20 cellular contexts compared by ENCODE assay signal in the genomic region with DNA sequence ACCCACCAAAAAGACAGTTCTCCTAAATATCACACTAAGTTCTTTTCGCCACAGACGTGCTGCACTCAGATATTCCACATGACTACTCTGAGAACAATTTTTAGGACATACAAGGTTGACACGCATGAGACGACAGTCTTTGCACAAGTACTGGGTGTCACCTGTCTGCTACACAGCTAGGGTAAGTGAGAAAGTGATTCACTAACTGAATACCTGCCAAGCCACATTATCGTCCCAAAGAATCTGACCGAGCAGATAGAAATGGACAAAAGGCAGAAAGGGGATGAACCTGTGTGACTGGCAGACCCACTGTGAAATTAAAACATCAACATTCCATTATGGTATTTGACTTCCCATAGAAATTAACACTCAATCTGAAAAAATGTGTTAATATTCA. TPM values are rescaled to one million over a fixed set of nuclear protein-coding genes. Genes with fewer than 3 reads are reported as not detected.
A peak's percentile ranks its signal among the peaks of the same experiment; 100 is the strongest.
DNase-seq lines count a peak whose midpoint lies in the region; ATAC-seq and TF ChIP-seq lines count a peak whose summit lies in the region.
"Had no signal": no experiment of that assay in that cellular context is flagged by ENCODE, and none has a peak within 500 bp of the region (broad histone marks: within the 10 kb centered on the region; RNA-seq: fewer than 3 reads in every experiment).

No MANE protein-coding gene starts in this region.

- H3K36me3 ChIP-seq in colonic mucosa = peaks cover 20% of the 10 kb centered on the region
- H3K36me3 ChIP-seq in mucosa of rectum (ENCODE audit: control insufficient read depth in 2 of 2, insufficient read depth in 2 of 2, low read length in 2 of 2) = peaks cover 48 to 67% of the 10 kb centered on the region in 2 donors

- TF ChIP-seq CTCF in colonic mucosa (IDR thresholded peaks at IDR 0.05) (no peak), endothelial cell (IDR thresholded peaks at IDR 0.05; ENCODE audit: unreplicated experiment) (no peak)

- H3K4me3 ChIP-seq in colonic mucosa (no peak overlapping the region), mucosa of rectum (ENCODE audit: low read length in 2 of 2) (no peak overlapping the region)
- H3K4me3 ChIP-seq: cardiac muscle cell, spleen, vagina had no signal

- DNase-seq in stimulated activated naive CD8-positive, alpha-beta T cell treated with anti-CD3 and anti-CD28 coated beads, Interleukin-15, amount 100 ng/mL, for 72 hours = no peak
- DNase-seq in colonic mucosa (peak; percentile 41), endothelial cell (ENCODE audit: low spot score) (no peak)
- no peak for DNase-seq in activated CD8-positive, alpha-beta memory T cell treated with anti-CD3 and anti-CD28 coated beads, Interleukin-2, amount 50 U/mL, for 48 hours
- DNase-seq: activated CD8-positive, alpha-beta memory T cell treated with anti-CD3 and anti-CD28 coated beads for 24 hours; activated gamma-delta T cell treated with Interleukin-2 at 50 U/mL for 16 hours; effector memory CD8-positive, alpha-beta T cell; foreskin fibroblast; mesendoderm; MV-4-11; NCI-H748 treated with DMSO at 0.1 percent for 48 hours; spleen; WERI-Rb-1 had no signal

- no peaks in the 10 kb centered on the region for H3K9me3 Mint-ChIP-seq in stimulated activated naive CD8-positive, alpha-beta T cell treated with anti-CD3 and anti-CD28 coated beads, Interleukin-15, Interleukin-2, amounts not matched to agents 100 ng/mL and 50 ng/mL, for 24 hours
- no peaks in the 10 kb centered on the region for H3K9me3 Mint-ChIP-seq in stimulated activated naive CD8-positive, alpha-beta T cell treated with anti-CD3 and anti-CD28 coated beads, Interleukin-15, amount 100 ng/mL, for 72 hours
- H3K9me3 Mint-ChIP-seq in endothelial cell (ENCODE audit: unreplicated experiment) = no peaks in the 10 kb centered on the region
- H3K9me3 Mint-ChIP-seq: effector memory CD8-positive, alpha-beta T cell; stimulated activated memory B cell treated with anti-CD40 and anti-IgM and Interleukin-4, amounts not matched to agents 10 μg/mL and 1 μg/mL and 100 μg/mL, for 72 hours had no signal

- H3K4me1 Mint-ChIP-seq in stimulated activated naive CD8-positive, alpha-beta T cell treated with anti-CD3 and anti-CD28 coated beads, Interleukin-15, Interleukin-2, amounts not matched to agents 100 ng/mL and 50 ng/mL, for 24 hours (ENCODE audit: low read depth) = peaks cover 26% of the 10 kb centered on the region
- H3K4me1 Mint-ChIP-seq in stimulated activated naive CD8-positive, alpha-beta T cell treated with anti-CD3 and anti-CD28 coated beads, Interleukin-15, amount 100 ng/mL, for 72 hours = peaks cover 43% of the 10 kb centered on the region
- H3K4me1 Mint-ChIP-seq in endothelial cell (ENCODE audit: unreplicated experiment) = no peaks in the 10 kb centered on the region

- H3K27me3 ChIP-seq in colonic mucosa (no peaks in the 10 kb centered on the region), mucosa of rectum (ENCODE audit: control insufficient read depth in 2 of 2, insufficient read depth in 2 of 2, low read length in 2 of 2) (no peaks in the 10 kb centered on the region)
- H3K27me3 ChIP-seq: cardiac muscle cell, spleen, vagina had no signal

- H3K9me3 ChIP-seq in colonic mucosa (no peaks in the 10 kb centered on the region), mucosa of rectum (ENCODE audit: control insufficient read depth in 2 of 2, low read length in 2 of 2) (no peaks in the 10 kb centered on the region)
- H3K9me3 ChIP-seq: spleen, vagina had no signal

- no peaks in the 10 kb centered on the region for H3K27me3 Mint-ChIP-seq in stimulated activated naive CD8-positive, alpha-beta T cell treated with anti-CD3 and anti-CD28 coated beads, Interleukin-15, Interleukin-2, amounts not matched to agents 100 ng/mL and 50 ng/mL, for 24 hours
- no peaks in the 10 kb centered on the region for H3K27me3 Mint-ChIP-seq in stimulated activated naive CD8-positive, alpha-beta T cell treated with anti-CD3 and anti-CD28 coated beads, Interleukin-15, amount 100 ng/mL, for 72 hours
- no peaks in the 10 kb centered on the region for H3K27me3 Mint-ChIP-seq in endothelial cell (ENCODE audit: unreplicated experiment)
- H3K27me3 Mint-ChIP-seq: effector memory CD8-positive, alpha-beta T cell; stimulated activated memory B cell treated with anti-CD40 and anti-IgM and Interleukin-4, amounts not matched to agents 10 μg/mL and 1 μg/mL and 100 μg/mL, for 72 hours had no signal

- H3K4me3 Mint-ChIP-seq in stimulated activated naive CD8-positive, alpha-beta T cell treated with anti-CD3 and anti-CD28 coated beads, Interleukin-15, Interleukin-2, amounts not matched to agents 100 ng/mL and 50 ng/mL, for 24 hours = no peak overlapping the region
- no peak overlapping the region for H3K4me3 Mint-ChIP-seq in stimulated activated naive CD8-positive, alpha-beta T cell treated with anti-CD3 and anti-CD28 coated beads, Interleukin-15, amount 100 ng/mL, for 72 hours
- H3K4me3 Mint-ChIP-seq in endothelial cell (ENCODE audit: unreplicated experiment) = no peak overlapping the region
- H3K4me3 Mint-ChIP-seq: effector memory CD8-positive, alpha-beta T cell; stimulated activated memory B cell treated with anti-CD40 and anti-IgM and Interleukin-4, amounts not matched to agents 10 μg/mL and 1 μg/mL and 100 μg/mL, for 72 hours had no signal

- H3K4me1 ChIP-seq in colonic mucosa = peaks cover 4% of the 10 kb centered on the region
- peaks cover 0 to 13% of the 10 kb centered on the region in 2 donors for H3K4me1 ChIP-seq in mucosa of rectum (ENCODE audit: control insufficient read depth in 2 of 2, insufficient read depth in 2 of 2, low read length in 2 of 2)

- intact Hi-C loops in colonic mucosa (cut with DNase I) = no loop called here

- H3K9ac ChIP-seq in colonic mucosa (ENCODE audit: low read depth in 2 of 2, low read length in 2 of 2) (peak overlapping the region in 1 of 2 donors; percentile 53), mucosa of rectum (ENCODE audit: low read depth in 1 of 2, low read length in 2 of 2) (peak overlapping the region in 1 of 2 donors; percentile 51)

- H3K27ac ChIP-seq in colonic mucosa (peak overlapping the region; percentile 26), mucosa of rectum (ENCODE audit: low read depth in 2 of 2, low read length in 2 of 2) (peak overlapping the region; percentile 29 to 77)
- H3K27ac ChIP-seq: cardiac muscle cell, spleen, vagina, WERI-Rb-1 had no signal

- H3K36me3 Mint-ChIP-seq in stimulated activated naive CD8-positive, alpha-beta T cell treated with anti-CD3 and anti-CD28 coated beads, Interleukin-15, Interleukin-2, amounts not matched to agents 100 ng/mL and 50 ng/mL, for 24 hours (ENCODE audit: low read depth) = peaks cover 62% of the 10 kb centered on the region
- H3K36me3 Mint-ChIP-seq in endothelial cell (ENCODE audit: low read depth, unreplicated experiment) = peaks cover 41% of the 10 kb centered on the region

- no peak for ATAC-seq in stimulated activated naive CD8-positive, alpha-beta T cell treated with anti-CD3 and anti-CD28 coated beads, Interleukin-15, amount 100 ng/mL, for 72 hours
- no peak for ATAC-seq in GM19035 (IDR thresholded peaks at IDR 0.05; ENCODE audit: unreplicated experiment)
- ATAC-seq in HG03196 (IDR thresholded peaks at IDR 0.05; ENCODE audit: unreplicated experiment) = no peak
- ATAC-seq: effector memory CD8-positive, alpha-beta T cell; stimulated activated memory B cell treated with anti-CD40 and anti-IgM and Interleukin-4, amounts not matched to agents 10 μg/mL and 1 μg/mL and 100 μg/mL, for 72 hours had no signal

- peak overlapping the region; percentile 15 for H3K27ac Mint-ChIP-seq in stimulated activated naive CD8-positive, alpha-beta T cell treated with anti-CD3 and anti-CD28 coated beads, Interleukin-15, Interleukin-2, amounts not matched to agents 100 ng/mL and 50 ng/mL, for 24 hours
- peak overlapping the region in 1 of 2 donors; percentile 12 for H3K27ac Mint-ChIP-seq in stimulated activated naive CD8-positive, alpha-beta T cell treated with anti-CD3 and anti-CD28 coated beads, Interleukin-15, amount 100 ng/mL, for 72 hours
- no peak overlapping the region for H3K27ac Mint-ChIP-seq in endothelial cell (ENCODE audit: unreplicated experiment)
- H3K27ac Mint-ChIP-seq: effector memory CD8-positive, alpha-beta T cell; stimulated activated memory B cell treated with anti-CD40 and anti-IgM and Interleukin-4, amounts not matched to agents 10 μg/mL and 1 μg/mL and 100 μg/mL, for 72 hours had no signal

RNA-seq across cellular contexts. Expression of a gene that starts 21.2 kb away (rescaled TPM):
- total RNA-seq in colonic mucosa = 10 to 100 TPM; 65.1 to 78.0 TPM
- total RNA-seq in endothelial cell (ENCODE audit: unreplicated experiment) = 62.6 TPM

RNA-seq across cellular contexts. Expression of a gene that starts 23.5 kb away (rescaled TPM):
- total RNA-seq in colonic mucosa (under 1 TPM; 0.19 to 0.49 TPM), endothelial cell (ENCODE audit: unreplicated experiment) (not detected)
- total RNA-seq: cardiac muscle cell, vagina had no signal

RNA-seq across cellular contexts. Expression of a gene that starts 24.0 kb away (rescaled TPM):
- total RNA-seq in colonic mucosa (10 to 100 TPM; 18.8 to 31.1 TPM), endothelial cell (ENCODE audit: unreplicated experiment) (not detected)

RNA-seq across cellular contexts. Expression of a gene that starts 27.9 kb away (rescaled TPM):
- total RNA-seq in colonic mucosa (not detected), endothelial cell (ENCODE audit: unreplicated experiment) (not detected)
- total RNA-seq: cardiac muscle cell, vagina had no signal

RNA-seq across cellular contexts. Expression of a gene that starts 50.4 kb away (rescaled TPM):
- total RNA-seq in colonic mucosa (1 to 10 TPM; 5.3 to 8.2 TPM), endothelial cell (ENCODE audit: unreplicated experiment) (8.4 TPM)

Comparison
In these comparisons a context has a peak if more than half of its experiments do, and no peak if none do; other contexts are left out.
1. RNA of a gene that starts 24.0 kb away (total RNA-seq): 18.8 to 31.1 TPM in colonic mucosa; not detected in endothelial cell (single experiment); every median in the first group is over 10 times any median in the second.